ENCODE assay signal across 22 cellular contexts in genomic region chr19:28388988-28389387, GRCh38.
DNase-seq lines count a peak whose midpoint lies in the region; ATAC-seq and TF ChIP-seq lines count a peak whose summit lies in the region.
"Had no signal": no experiment of that assay in that cellular context is flagged by ENCODE, and none has a peak within 500 bp of the region (broad histone marks: within the 10 kb centered on the region; RNA-seq: fewer than 3 reads in every experiment).

No MANE protein-coding gene starts in this region.

- no peaks in the 10 kb centered on the region for H3F3A ChIP-seq in OCI-LY1 (ENCODE audit: insufficient read depth, low read length)

- H3K4me1 ChIP-seq in OCI-LY1 (ENCODE audit: insufficient read depth, low read length, severe bottlenecking), result peaks cover 88% of the 10 kb centered on the region

- H3K9me3 ChIP-seq in OCI-LY1 (ENCODE audit: low read length), result no peaks in the 10 kb centered on the region
- H3K9me3 ChIP-seq: BLaER1 had no signal

- no peak overlapping the region for H3K4me3 Mint-ChIP-seq in activated CD4-positive, alpha-beta T cell treated with anti-CD3 and anti-CD28 coated beads, Interleukin-2, amount 10 ng/mL, durations not matched to agents 7 days and 5 days
- H3K4me3 Mint-ChIP-seq: CD4-positive, alpha-beta T cell had no signal

- peaks cover 54% of the 10 kb centered on the region for H3K4me1 Mint-ChIP-seq in activated CD4-positive, alpha-beta T cell treated with anti-CD3 and anti-CD28 coated beads, Interleukin-2, amount 10 ng/mL, durations not matched to agents 7 days and 5 days

- H3K27me3 ChIP-seq in OCI-LY1 (ENCODE audit: insufficient read depth, low read length), result no peaks in the 10 kb centered on the region
- H3K27me3 ChIP-seq: BLaER1 had no signal

- H3K27ac Mint-ChIP-seq in activated CD4-positive, alpha-beta T cell treated with anti-CD3 and anti-CD28 coated beads, Interleukin-2, amount 10 ng/mL, durations not matched to agents 7 days and 5 days, result peak overlapping the region; percentile 80
- H3K27ac Mint-ChIP-seq: CD4-positive, alpha-beta T cell had no signal

- no peak overlapping the region for H3K9ac ChIP-seq in OCI-LY1 (ENCODE audit: low read length)
- H3K9ac ChIP-seq: BLaER1 had no signal

- H4K20me1 ChIP-seq in OCI-LY1 (ENCODE audit: insufficient read depth, low read length), result no peaks in the 10 kb centered on the region
- H4K20me1 ChIP-seq: BLaER1 had no signal

- POLR2A ChIA-PET in activated CD4-positive, alpha-beta T cell treated with anti-CD3 and anti-CD28 coated beads, Interleukin-2, amount 10 ng/mL, durations not matched to agents 7 days and 5 days (lab: Charles Lee), result no interaction called here

- H3K9me2 ChIP-seq in OCI-LY1 (ENCODE audit: low read depth, low read length), result no peaks in the 10 kb centered on the region

- H3K36me3 Mint-ChIP-seq in activated CD4-positive, alpha-beta T cell treated with anti-CD3 and anti-CD28 coated beads, Interleukin-2, amount 10 ng/mL, durations not matched to agents 7 days and 5 days (ENCODE audit: low read depth), result peaks cover 12% of the 10 kb centered on the region

- H2AFZ ChIP-seq in OCI-LY1 (ENCODE audit: low read length), result no peak overlapping the region

- ATAC-seq in GM19395 (IDR thresholded peaks at IDR 0.05; ENCODE audit: unreplicated experiment), result peak; percentile 75
- ATAC-seq: GM12878, HCT116, Panc1 had no signal

- no peak overlapping the region for H3K4me3 ChIP-seq in OCI-LY1 (ENCODE audit: low read depth, low read length, poor library complexity, severe bottlenecking)
- H3K4me3 ChIP-seq: BLaER1, GM12878 had no signal

- peaks cover 6% of the 10 kb centered on the region for H3K9me3 Mint-ChIP-seq in activated CD4-positive, alpha-beta T cell treated with anti-CD3 and anti-CD28 coated beads, Interleukin-2, amount 10 ng/mL, durations not matched to agents 7 days and 5 days
- H3K9me3 Mint-ChIP-seq: CD4-positive, alpha-beta T cell had no signal

- H3K27ac ChIP-seq in OCI-LY1 (ENCODE audit: low read depth, low read length, poor library complexity, severe bottlenecking), result peak overlapping the region; percentile 97
- H3K27ac ChIP-seq: BLaER1, RWPE1 had no signal

- H3K4me2 ChIP-seq in OCI-LY1 (ENCODE audit: low read length), result no peak overlapping the region
- H3K4me2 ChIP-seq: BLaER1 had no signal

- peak; percentile 8 for DNase-seq in activated CD4-positive, alpha-beta T cell treated with anti-CD3 and anti-CD28 coated beads, Interleukin-2, amount 10 ng/mL, durations not matched to agents 7 days and 5 days
- DNase-seq in activated CD4-positive, alpha-beta T cell treated with anti-CD3 and anti-CD28 coated beads, Interleukin-2, amount 50 U/mL, for 1 hour, result no peak
- DNase-seq in activated gamma-delta T cell (lab: John Stamatoyannopoulos, UW) (no peak), LoVo (ENCODE audit: low spot score) (no peak), NCI-H1930 (lab: John Stamatoyannopoulos, UW) (no peak)
- DNase-seq: CD4-positive, alpha-beta T cell; Karpas-422; MV-4-11; NCI-H1105; NCI-H146; NCI-H2029; NCI-H446; NCI-H524 treated with DMSO at 0.1 percent for 48 hours; NCI-H82; SHP77 had no signal

- no peaks in the 10 kb centered on the region for H3K27me3 Mint-ChIP-seq in activated CD4-positive, alpha-beta T cell treated with anti-CD3 and anti-CD28 coated beads, Interleukin-2, amount 10 ng/mL, durations not matched to agents 7 days and 5 days
- H3K27me3 Mint-ChIP-seq: CD4-positive, alpha-beta T cell had no signal

- 0 out of 2 replicates have a peak, but pooled peaks cover 2% of the 10 kb centered on the region for H3K79me2 ChIP-seq in OCI-LY1 (ENCODE audit: insufficient read depth, low read length)

- H3K36me3 ChIP-seq in OCI-LY1 (ENCODE audit: insufficient read depth, low read length), result peaks cover 12% of the 10 kb centered on the region
- H3K36me3 ChIP-seq: BLaER1 had no signal

- TF ChIP-seq CTCF in OCI-LY1 (IDR thresholded peaks at IDR 0.05; ENCODE audit: low read length), result no peak

- CTCF ChIA-PET in activated CD4-positive, alpha-beta T cell treated with anti-CD3 and anti-CD28 coated beads, Interleukin-2, amount 10 ng/mL, durations not matched to agents 7 days and 5 days (lab: Charles Lee), result no interaction called here
